In genomic region chr18:3688682-3689081, GRCh38 we compare ENCODE assay signal across 12 cellular contexts.
A peak's percentile ranks its signal among the peaks of the same experiment; 100 is the strongest.
DNase-seq lines count a peak whose midpoint lies in the region; ATAC-seq and TF ChIP-seq lines count a peak whose summit lies in the region.
"Had no signal": no experiment of that assay in that cellular context is flagged by ENCODE, and none has a peak within 500 bp of the region (broad histone marks: within the 10 kb centered on the region; RNA-seq: fewer than 3 reads in every experiment).

No MANE protein-coding gene starts in this region.

- H3K4me3 ChIP-seq in SJSA1 (no peak overlapping the region), fibroblast of villous mesenchyme (ENCODE audit: low read depth, low read length) (no peak overlapping the region), testis (no peak overlapping the region), sigmoid colon (no peak overlapping the region)
- H3K4me3 ChIP-seq: GM12878 had no signal

- no peak for TF ChIP-seq POLR2A in testis (IDR thresholded peaks at IDR 0.05)
- no peak for TF ChIP-seq POLR2A in sigmoid colon (IDR thresholded peaks at IDR 0.05)

- no peaks in the 10 kb centered on the region for H3K36me3 ChIP-seq in SJSA1
- no peaks in the 10 kb centered on the region for H3K36me3 ChIP-seq in testis (ENCODE audit: low read depth, missing control alignments)
- no peaks in the 10 kb centered on the region for H3K36me3 ChIP-seq in sigmoid colon

- H3K27ac ChIP-seq in SJSA1 (peak overlapping the region; percentile 47), testis (peak overlapping the region; percentile 18 to 41), sigmoid colon (no peak overlapping the region)
- H3K27ac ChIP-seq: 22Rv1 had no signal

- TF ChIP-seq EP300 in sigmoid colon (IDR thresholded peaks at IDR 0.05): no peak

- intact Hi-C loops in testis (cut with DNase I; ENCODE audit: low total_unique reads): no loop called here
- intact Hi-C loops in sigmoid colon (cut with DNase I): no loop called here

- H3K27me3 ChIP-seq in SJSA1 (replicated peaks) (no peaks in the 10 kb centered on the region), testis (no peaks in the 10 kb centered on the region), sigmoid colon (no peaks in the 10 kb centered on the region)

- 44 to 55% methylated on average over 5 of the region's 5 CpGs for WGBS in testis, 2 donors
- WGBS in sigmoid colon, 2 donors: 61 to 67% methylated on average over 5 of the region's 5 CpGs

- DNase-seq in DMS 273 (lab: John Stamatoyannopoulos, UW; ENCODE audit: unreplicated experiment): peak; percentile 39
- no peak for DNase-seq in DMS 273 treated with DMSO at 0.1 percent for 48 hours (lab: John Stamatoyannopoulos, UW)
- DNase-seq in SJSA1 (ENCODE audit: low read depth in 1 of 2, low spot score in 2 of 2): peak; percentile 76 to 79
- peak; percentile 91 for DNase-seq in fibroblast of villous mesenchyme (ENCODE audit: low read depth)
- DNase-seq in testis: peak; percentile 50
- no peak for DNase-seq in sigmoid colon
- DNase-seq in 8988T: no peak
- DNase-seq: NCI-H446 treated with DMSO at 0.1 percent for 48 hours had no signal

- ATAC-seq in GM18858 (IDR thresholded peaks at IDR 0.05; ENCODE audit: unreplicated experiment): no peak
- ATAC-seq: GM12878; natural killer cell treated with Interleukin-12 subunit alpha and Interleukin-12 subunit beta and Interleukin-15 and Interleukin-18, amount 100 ng/mL, for 72 hours had no signal

- H3K4me1 ChIP-seq in SJSA1 (replicated peaks) (peaks cover 17% of the 10 kb centered on the region), testis (peaks cover 12% of the 10 kb centered on the region), sigmoid colon (no peaks in the 10 kb centered on the region)

- TF ChIP-seq CTCF in fibroblast of villous mesenchyme (IDR thresholded peaks at IDR 0.05; ENCODE audit: insufficient read depth, low read depth, low read length) (no peak), testis (IDR thresholded peaks at IDR 0.05) (no peak), sigmoid colon (IDR thresholded peaks at IDR 0.05) (no peak)

- no peaks in the 10 kb centered on the region for H3K9me3 ChIP-seq in SJSA1 (replicated peaks)
- H3K9me3 ChIP-seq in testis: no peaks in the 10 kb centered on the region
- no peaks in the 10 kb centered on the region for H3K9me3 ChIP-seq in sigmoid colon

Comparison
In these comparisons a context has a peak if more than half of its experiments do, and no peak if none do; other contexts are left out.
1. DNase-seq: peak in DMS 273 (single experiment), SJSA1 (2 of 2), fibroblast of villous mesenchyme (single experiment) and testis (single experiment); none in DMS 273 treated with DMSO at 0.1 percent for 48 hours (single experiment), sigmoid colon (single experiment) and 8988T (single experiment).
2. H3K27ac ChIP-seq: peak in SJSA1 (single experiment) and testis (2 of 2); none in sigmoid colon (0 of 4).